ENCODE assay signal across 8 cellular contexts in genomic region chr11:134124660-134125451, GRCh38. TPM values are rescaled to one million over a fixed set of nuclear protein-coding genes. Genes with fewer than 3 reads are reported as not detected.
DNase-seq lines count a peak whose midpoint lies in the region; ATAC-seq and TF ChIP-seq lines count a peak whose summit lies in the region.

No MANE protein-coding gene starts in this region.

- intact Hi-C loops in PC-3 (cut with micrococcal nuclease) = loop anchor here (10.0 kb wide), 1 partner anchor 50 kb away; no protein-coding TSS in a partner anchor

- no peaks in the 10 kb centered on the region for H3F3A ChIP-seq in PC-3 (ENCODE audit: low read length, unreplicated experiment)

- no TSS peak for BruUV-seq in PC-3 (replicated peaks; lab: Mats Ljungman, UMichigan)

- H3K4me1 ChIP-seq in PC-3 (ENCODE audit: insufficient read depth, low read length) (no peaks in the 10 kb centered on the region), ectodermal cell (ENCODE audit: control insufficient read depth, insufficient read depth, low read length) (peaks cover 3% of the 10 kb centered on the region), mesenchymal stem cell (ENCODE audit: control insufficient read depth, insufficient read depth, low read depth, low read length) (peaks cover 6% of the 10 kb centered on the region), thoracic aorta (ENCODE audit: control insufficient read depth in 1 of 2, low read depth in 2 of 2) (peaks cover 30 to 57% of the 10 kb centered on the region in 2 donors)

- H2BK15ac ChIP-seq in mesenchymal stem cell (ENCODE audit: low read depth, poor library complexity, severe bottlenecking) = peak overlapping the region; percentile 74

- H3K27ac ChIP-seq in PC-3 (ENCODE audit: low read length) (no peak overlapping the region), ectodermal cell (ENCODE audit: insufficient read depth, low read depth, low read length, poor library complexity, severe bottlenecking) (no peak overlapping the region), mesenchymal stem cell (ENCODE audit: low read length, poor library complexity, severe bottlenecking) (no peak overlapping the region), thoracic aorta (peak overlapping the region; percentile 68 to 72)

- ATAC-seq in PC-3 (peak; percentile 93), thoracic aorta (ENCODE audit: insufficient number of reproducible peaks, low FRiP score, low read depth) (no peak), GM18858 (IDR thresholded peaks at IDR 0.05; ENCODE audit: unreplicated experiment) (no peak)

- H3K4me3 ChIP-seq in PC-3 (ENCODE audit: low read length) (peak overlapping the region; percentile 4; the same call in 1 of the 2 replicates), ectodermal cell (ENCODE audit: insufficient read depth, low read depth, low read length) (peak overlapping the region; percentile 25), mesenchymal stem cell (ENCODE audit: insufficient read depth in 1 of 2, low read depth in 1 of 2, low read length in 2 of 2) (peak overlapping the region; percentile 52 to 78), thoracic aorta (peak overlapping the region; percentile 75)

- no peaks in the 10 kb centered on the region for H4K20me1 ChIP-seq in PC-3 (ENCODE audit: low read length)

- H3K79me1 ChIP-seq in mesenchymal stem cell (replicated peaks; ENCODE audit: low read length, poor library complexity, severe bottlenecking) = no peaks in the 10 kb centered on the region

- TF ChIP-seq CTCF in PC-3 (conservative IDR thresholded peaks at IDR 0.05; ENCODE audit: low read depth, low read length) = no peak
- no peak for TF ChIP-seq CTCF in thoracic aorta (IDR thresholded peaks at IDR 0.05)

- peak overlapping the region in 1 of 2 experiments; percentile 46 for H3K23ac ChIP-seq in mesenchymal stem cell (ENCODE audit: low read length in 2 of 2)

- DNase-seq in PC-3 = no peak
- peak; percentile 78 for DNase-seq in mesenchymal stem cell
- no peak for DNase-seq in thoracic aorta (ENCODE audit: low spot score)
- no peak for DNase-seq in cortex of kidney (lab: John Stamatoyannopoulos, UW)
- DNase-seq in HuH-7.5 (ENCODE audit: low spot score) = no peak
- no peak for DNase-seq in SHP77 treated with DMSO at 0.1 percent for 48 hours (lab: John Stamatoyannopoulos, UW)

- CTCF ChIA-PET in PC-3 (lab: Charles Lee) = no interaction called here

- no peaks in the 10 kb centered on the region for H3K9me2 ChIP-seq in PC-3 (replicated peaks; ENCODE audit: low read length)

- H3K36me3 ChIP-seq in PC-3 (ENCODE audit: low read depth, low read length) (no peaks in the 10 kb centered on the region), ectodermal cell (ENCODE audit: control insufficient read depth, insufficient read depth, low read length) (no peaks in the 10 kb centered on the region), mesenchymal stem cell (ENCODE audit: control insufficient read depth in 1 of 2, insufficient read depth in 2 of 2, low read depth in 1 of 2, low read length in 2 of 2) (no peaks in the 10 kb centered on the region), thoracic aorta (no peaks in the 10 kb centered on the region)

- peak overlapping the region in 1 of 2 experiments; percentile 75 for H2BK12ac ChIP-seq in mesenchymal stem cell (ENCODE audit: low read length in 2 of 2)

- H2BK120ac ChIP-seq in mesenchymal stem cell (ENCODE audit: low read depth, low read length) = peak overlapping the region; percentile 81

- H2AK5ac ChIP-seq in mesenchymal stem cell (ENCODE audit: low read length, severe bottlenecking) = no peak overlapping the region

- H3K14ac ChIP-seq in mesenchymal stem cell (ENCODE audit: low read length in 2 of 2) = peak overlapping the region in 1 of 2 experiments; percentile 73

- H4K8ac ChIP-seq in mesenchymal stem cell (ENCODE audit: low read length) = peak overlapping the region; percentile 90

- WGBS in ectodermal cell, 2 experiments = 24 to 26% methylated on average over 53 of the region's 54 CpGs
- 10% methylated on average over 37 of the region's 54 CpGs for WGBS in mesenchymal stem cell

- no peak overlapping the region for H2AFZ ChIP-seq in PC-3 (ENCODE audit: low read length)
- peak overlapping the region; percentile 86 for H2AFZ ChIP-seq in mesenchymal stem cell (ENCODE audit: low read depth, low read length)

- peak overlapping the region; percentile 84 to 93 for H3K18ac ChIP-seq in mesenchymal stem cell (ENCODE audit: low read depth in 1 of 2, low read length in 2 of 2)

- H3K79me2 ChIP-seq in PC-3 (ENCODE audit: low read length) = no peaks in the 10 kb centered on the region

- H3K9ac ChIP-seq in PC-3 (ENCODE audit: low read length) (no peak overlapping the region), mesenchymal stem cell (ENCODE audit: low read length) (peak overlapping the region; percentile 83)

- H4K91ac ChIP-seq in mesenchymal stem cell (ENCODE audit: low read length) = peak overlapping the region; percentile 63

- peak overlapping the region; percentile 27 for H3K4me2 ChIP-seq in PC-3 (ENCODE audit: low read length)
- peak overlapping the region; percentile 84 for H3K4me2 ChIP-seq in mesenchymal stem cell (ENCODE audit: low read length, poor library complexity, severe bottlenecking)

- H3K9me3 ChIP-seq in PC-3 (ENCODE audit: low read length) (no peaks in the 10 kb centered on the region), ectodermal cell (ENCODE audit: control insufficient read depth, low read length) (no peaks in the 10 kb centered on the region), mesenchymal stem cell (ENCODE audit: control insufficient read depth, low read length) (no peaks in the 10 kb centered on the region), thoracic aorta (no peaks in the 10 kb centered on the region)

- POLR2A ChIA-PET in PC-3 (lab: Charles Lee; ENCODE audit: unreplicated experiment) = no interaction called here

- H2BK5ac ChIP-seq in mesenchymal stem cell (ENCODE audit: low read depth, low read length, poor library complexity, severe bottlenecking) = no peak overlapping the region

- H3K4ac ChIP-seq in mesenchymal stem cell (ENCODE audit: low read depth in 1 of 2, low read length in 2 of 2) = peak overlapping the region; percentile 47 to 54

- H3K27me3 ChIP-seq in PC-3 (ENCODE audit: low read length) = peaks cover 83% of the 10 kb centered on the region
- peaks cover 16% of the 10 kb centered on the region for H3K27me3 ChIP-seq in ectodermal cell (ENCODE audit: control insufficient read depth, insufficient read depth, low read length, poor library complexity, severe bottlenecking)
- peaks cover 0 to 23% of the 10 kb centered on the region in 2 experiments for H3K27me3 ChIP-seq in mesenchymal stem cell (ENCODE audit: control insufficient read depth in 1 of 2, insufficient read depth in 1 of 2, low read length in 2 of 2)
- no peaks in the 10 kb centered on the region for H3K27me3 ChIP-seq in thoracic aorta (replicated peaks; ENCODE audit: insufficient read depth)

RNA-seq across cellular contexts. Expression of gene JAM3, which starts 56.0 kb away (rescaled TPM):
- total RNA-seq in PC-3 (2014; rRNA removed) = 1.6 and 3.1 TPM in 2 replicates
- polyA plus RNA-seq in ectodermal cell (2013, experiment 1 of 4) = 81.0 TPM
- 80.2 TPM for polyA plus RNA-seq in ectodermal cell (2013, experiment 2 of 4)
- 67.5 TPM for polyA plus RNA-seq in ectodermal cell (2013, experiment 3 of 4)
- 74.5 TPM for polyA plus RNA-seq in ectodermal cell (2013, experiment 4 of 4)
- polyA plus RNA-seq in mesenchymal stem cell (2013, experiment 1 of 2) = 56.5 TPM
- 57.3 TPM for polyA plus RNA-seq in mesenchymal stem cell (2013, experiment 2 of 2)
- total RNA-seq in thoracic aorta = 100 to 1,000 TPM in 1 of 2 donors, 10 to 100 TPM in 1; 83.7 to 110 TPM

Comparison
In these comparisons a context has a peak if more than half of its experiments do, and no peak if none do; other contexts are left out.
1. H3K27ac ChIP-seq: peak in thoracic aorta (2 of 2); none in PC-3 (single experiment), ectodermal cell (single experiment) and mesenchymal stem cell (single experiment).
2. H3K4me3 ChIP-seq: peak in every context shown above with its lines; median percentile 75 in thoracic aorta; 65 in mesenchymal stem cell; 25 in ectodermal cell; 4 in PC-3.
3. RNA of gene JAM3, which starts 56.0 kb away (total RNA-seq): 83.7 to 110 TPM in thoracic aorta; 1.6 to 3.1 TPM in PC-3; every median in the first group is over 10 times any median in the second.